In genomic region chr12:10212623-10213131, GRCh38 we compare ENCODE assay signal across 8 cellular contexts. TPM values are rescaled to one million over a fixed set of nuclear protein-coding genes. Genes with fewer than 3 reads are reported as not detected.
DNase-seq lines count a peak whose midpoint lies in the region; ATAC-seq and TF ChIP-seq lines count a peak whose summit lies in the region.

Gene GABARAPL1 (plus strand): TSS chr12:10212877. CDS start chr12:10213130, 253 bp downstream.

- DNase-seq in Ammon's horn (ENCODE audit: low spot score) (peak; percentile 88), HUDEP-2 (lab: John Stamatoyannopoulos, UW; ENCODE audit: unreplicated experiment in 76 of 76) (peak in 51 of 76 experiments; percentile 5 to 66 (median 28)), RWPE2 (ENCODE audit: low spot score) (no peak), foreskin keratinocyte (no peak), neural progenitor cell (ENCODE audit: low spot score) (peak; percentile 85)
- DNase-seq in activated naive CD4-positive, alpha-beta T cell (lab: John Stamatoyannopoulos, UW): peak; percentile 41 to 73 (median 52)
- peak; percentile 77 to 79 for DNase-seq in stimulated activated naive CD8-positive, alpha-beta T cell treated with anti-CD3 and anti-CD28 coated beads, Interleukin-15, amount 100 ng/mL, for 72 hours

- H3K4me3 ChIP-seq in RWPE2 (ENCODE audit: severe bottlenecking) (peak within 1 kb of the TSS; percentile 58), neural progenitor cell (peak within 1 kb of the TSS; percentile 76)

- peak within 1 kb of the TSS; percentile 50 for H3K27ac ChIP-seq in RWPE2 (ENCODE audit: poor library complexity, severe bottlenecking)
- H3K27ac ChIP-seq in foreskin keratinocyte: peak within 1 kb of the TSS; percentile 96
- H3K27ac ChIP-seq in neural progenitor cell: peak within 1 kb of the TSS; percentile 68

- H3K4me1 Mint-ChIP-seq in neural progenitor cell: peaks cover 16% of the 10 kb centered on the region
- H3K4me1 Mint-ChIP-seq in stimulated activated naive CD8-positive, alpha-beta T cell treated with anti-CD3 and anti-CD28 coated beads, Interleukin-15, amount 100 ng/mL, for 72 hours: peaks cover 32% of the 10 kb centered on the region

- H3K27me3 Mint-ChIP-seq in neural progenitor cell (ENCODE audit: insufficient read depth, low read depth): peaks cover 9% of the 10 kb centered on the region
- no peaks in the 10 kb centered on the region for H3K27me3 Mint-ChIP-seq in stimulated activated naive CD8-positive, alpha-beta T cell treated with anti-CD3 and anti-CD28 coated beads, Interleukin-15, amount 100 ng/mL, for 72 hours

- peak within 1 kb of the TSS; percentile 88 for H3K4me2 ChIP-seq in neural progenitor cell

- no peaks in the 10 kb centered on the region for H3K27me3 ChIP-seq in RWPE2 (ENCODE audit: insufficient read depth, poor library complexity, severe bottlenecking)
- H3K27me3 ChIP-seq in foreskin keratinocyte: no peaks in the 10 kb centered on the region
- no peaks in the 10 kb centered on the region for H3K27me3 ChIP-seq in neural progenitor cell

- H3F3A ChIP-seq in neural progenitor cell (ENCODE audit: low read depth): peaks cover 30% of the 10 kb centered on the region

- H3K36me3 Mint-ChIP-seq in neural progenitor cell: no peaks in the 10 kb centered on the region

- peak; percentile 54 for ATAC-seq in GM19372 (IDR thresholded peaks at IDR 0.05; ENCODE audit: low read depth, unreplicated experiment)
- peak; percentile 47 for ATAC-seq in RWPE2 (ENCODE audit: low read depth)
- peak; percentile 72 for ATAC-seq in foreskin keratinocyte
- peak; percentile 78 for ATAC-seq in stimulated activated naive CD8-positive, alpha-beta T cell treated with anti-CD3 and anti-CD28 coated beads, Interleukin-15, amount 100 ng/mL, for 72 hours

- H3K4me3 Mint-ChIP-seq in neural progenitor cell: peak within 1 kb of the TSS; percentile 95
- peak within 1 kb of the TSS; percentile 95 to 99 for H3K4me3 Mint-ChIP-seq in stimulated activated naive CD8-positive, alpha-beta T cell treated with anti-CD3 and anti-CD28 coated beads, Interleukin-15, amount 100 ng/mL, for 72 hours

- H3K27ac Mint-ChIP-seq in neural progenitor cell: peak within 1 kb of the TSS; percentile 63
- H3K27ac Mint-ChIP-seq in stimulated activated naive CD8-positive, alpha-beta T cell treated with anti-CD3 and anti-CD28 coated beads, Interleukin-15, amount 100 ng/mL, for 72 hours: peak within 1 kb of the TSS; percentile 99

- H3K9ac ChIP-seq in neural progenitor cell: peak within 1 kb of the TSS; percentile 25

- peak within 1 kb of the TSS; percentile 81 for H2AFZ ChIP-seq in neural progenitor cell (replicated peaks)

- peaks cover 28% of the 10 kb centered on the region for H3K79me2 ChIP-seq in neural progenitor cell (ENCODE audit: low read depth)

- TF ChIP-seq CTCF in RWPE2 (IDR thresholded peaks at IDR 0.05; ENCODE audit: poor library complexity, severe bottlenecking) (no peak), foreskin keratinocyte (conservative IDR thresholded peaks at IDR 0.05) (no peak), neural progenitor cell (IDR thresholded peaks at IDR 0.05) (no peak)

- peaks cover 18% of the 10 kb centered on the region for H4K20me1 ChIP-seq in neural progenitor cell (ENCODE audit: low read depth)

- no peaks in the 10 kb centered on the region for H3K4me1 ChIP-seq in RWPE2 (ENCODE audit: insufficient read depth, poor library complexity, severe bottlenecking)
- H3K4me1 ChIP-seq in foreskin keratinocyte: peaks cover 5% of the 10 kb centered on the region
- peaks cover 7% of the 10 kb centered on the region for H3K4me1 ChIP-seq in neural progenitor cell

- H3K36me3 ChIP-seq in RWPE2 (ENCODE audit: low read depth): no peaks in the 10 kb centered on the region
- no peaks in the 10 kb centered on the region for H3K36me3 ChIP-seq in neural progenitor cell

- H3K9me3 ChIP-seq in RWPE2 (ENCODE audit: severe bottlenecking) (no peaks in the 10 kb centered on the region), neural progenitor cell (ENCODE audit: low read depth) (no peaks in the 10 kb centered on the region)

- H3K9me3 Mint-ChIP-seq in neural progenitor cell: no peaks in the 10 kb centered on the region
- no peaks in the 10 kb centered on the region for H3K9me3 Mint-ChIP-seq in stimulated activated naive CD8-positive, alpha-beta T cell treated with anti-CD3 and anti-CD28 coated beads, Interleukin-15, amount 100 ng/mL, for 72 hours

RNA-seq across cellular contexts. Expression of gene GABARAPL1, which starts in this region (rescaled TPM):
- total RNA-seq in foreskin keratinocyte (9.0 and 12.1 TPM in 2 replicates), neural progenitor cell (ENCODE audit: low replicate concordance) (38.9 and 39.3 TPM in 2 replicates)
- 8.7 and 9.8 TPM in 2 replicates for polyA plus RNA-seq in foreskin keratinocyte

Comparison
In these comparisons a context has a peak if more than half of its experiments do, and no peak if none do; other contexts are left out.
1. DNase-seq: peak in Ammon's horn (single experiment), HUDEP-2 (51 of 76), activated naive CD4-positive, alpha-beta T cell (4 of 4), neural progenitor cell (single experiment) and stimulated activated naive CD8-positive, alpha-beta T cell treated with anti-CD3 and anti-CD28 coated beads, Interleukin-15, amount 100 ng/mL, for 72 hours (2 of 2); none in RWPE2 (single experiment) and foreskin keratinocyte (0 of 2).
2. Peak in every context shown above with its lines, with median percentiles within 50 percentile points of each other: ATAC-seq and H3K27ac ChIP-seq.